In the genomic region with DNA sequence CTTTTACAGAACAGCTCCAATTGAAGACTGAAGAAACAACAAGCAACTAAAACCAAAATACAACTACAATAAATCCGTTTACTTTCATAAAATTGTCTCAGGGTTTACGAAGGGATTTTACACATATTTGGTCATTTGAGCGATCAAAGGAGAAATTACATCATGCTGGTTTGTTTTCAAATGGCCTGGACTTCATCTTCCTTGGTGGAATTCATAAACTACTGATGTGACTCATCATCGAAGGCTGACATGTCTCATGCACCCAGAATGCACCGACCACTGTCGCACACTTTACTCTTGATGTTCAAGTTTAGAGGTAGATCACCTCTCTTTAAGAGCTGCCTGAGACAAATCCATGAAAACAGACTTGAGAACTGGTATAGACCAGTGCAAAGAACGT, we compare ENCODE assay signal across 10 cellular contexts. TPM values are rescaled to one million over a fixed set of nuclear protein-coding genes. Genes with fewer than 3 reads are reported as not detected.
DNase-seq lines count a peak whose midpoint lies in the region; ATAC-seq lines count a peak whose summit lies in the region.
"Had no signal": no experiment of that assay in that cellular context is flagged by ENCODE, and none has a peak within 500 bp of the region (broad histone marks: within the 10 kb centered on the region; RNA-seq: fewer than 3 reads in every experiment).

No MANE protein-coding gene starts in this region.

- H3K27ac ChIP-seq in BLaER1, result 0 out of 2 replicates have a peak overlapping the region, but pooled peaks have one; percentile 14

- no peaks in the 10 kb centered on the region for H3K36me3 ChIP-seq in BLaER1

- H3K9ac ChIP-seq in BLaER1, result no peak overlapping the region

- H3K27me3 ChIP-seq in BLaER1, result no peaks in the 10 kb centered on the region

- ATAC-seq in GM18517 (IDR thresholded peaks at IDR 0.05; ENCODE audit: unreplicated experiment), result no peak
- ATAC-seq in GM18519 (IDR thresholded peaks at IDR 0.05; ENCODE audit: low FRiP score, unreplicated experiment), result no peak

- DNase-seq in LHCN-M2 (ENCODE audit: low read depth) (peak; percentile 75), astrocyte of the hippocampus (ENCODE audit: low read depth, low spot score) (peak; percentile 82), kidney tubule cell (ENCODE audit: low spot score) (peak; percentile 87), RPMI8226 (no peak), SK-N-DZ (ENCODE audit: low spot score) (no peak)
- DNase-seq: NCI-H146, OCI-M1 had no signal

- peaks cover 4% of the 10 kb centered on the region; the same call in 1 of the 2 replicates for H3K9me3 ChIP-seq in BLaER1

- peak overlapping the region; percentile 57 for H3K4me2 ChIP-seq in BLaER1

- H4K20me1 ChIP-seq in BLaER1, result no peaks in the 10 kb centered on the region

- peaks cover 58% of the 10 kb centered on the region for H3K4me1 ChIP-seq in BLaER1

- H3K4me3 ChIP-seq in BLaER1, result no peak overlapping the region

RNA-seq across cellular contexts. Expression of gene PMAIP1, which starts 25.6 kb away (rescaled TPM):
- 15.7 and 20.3 TPM in 2 replicates for total RNA-seq in LHCN-M2 (2014; rRNA removed)
- 2.2 TPM for polyA plus RNA-seq in LHCN-M2 (2012)
- polyA plus RNA-seq in SK-N-DZ (2014; cell fraction: cytosol; rRNA removed), result 52.4 and 54.7 TPM in 2 replicates
- polyA plus RNA-seq in SK-N-DZ (2014; cell fraction: nucleus; rRNA removed), result 19.4 and 33.2 TPM in 2 replicates

Comparison
In these comparisons a context has a peak if more than half of its experiments do, and no peak if none do; other contexts are left out.
1. DNase-seq: peak in LHCN-M2 (single experiment), astrocyte of the hippocampus (single experiment) and kidney tubule cell (single experiment); none in RPMI8226 (single experiment) and SK-N-DZ (single experiment).